ENCODE assay signal across 17 cellular contexts in the genomic region with DNA sequence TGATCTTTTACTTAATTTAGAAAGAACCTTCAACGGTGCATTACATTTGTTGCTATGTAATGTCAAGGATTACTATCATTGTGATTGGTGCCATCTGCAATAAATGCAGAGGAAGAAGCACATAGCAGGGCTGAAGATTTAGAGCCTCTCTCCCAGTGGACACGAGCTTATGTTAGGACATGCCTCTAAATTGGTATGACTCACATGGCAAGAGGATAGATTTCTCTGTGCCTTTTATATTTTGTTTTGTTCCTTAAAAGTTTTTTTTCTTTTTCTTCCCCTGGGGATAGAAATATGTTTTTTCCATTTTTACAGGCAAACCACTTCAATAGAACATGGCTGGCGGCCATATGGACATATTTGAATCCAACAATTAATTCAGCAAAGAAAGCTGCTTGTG.
DNase-seq lines count a peak whose midpoint lies in the region; ATAC-seq and TF ChIP-seq lines count a peak whose summit lies in the region.
"Had no signal": no experiment of that assay in that cellular context is flagged by ENCODE, and none has a peak within 500 bp of the region (broad histone marks: within the 10 kb centered on the region; RNA-seq: fewer than 3 reads in every experiment).

No MANE protein-coding gene starts in this region.

- DNase-seq in AG20443 (ENCODE audit: low spot score) (peak; percentile 23), NCI-H2171 treated with DMSO at 0.1 percent for 48 hours (lab: John Stamatoyannopoulos, UW) (peak; percentile 66), epithelial cell of esophagus (ENCODE audit: low read depth) (peak; percentile 46), skeletal muscle cell (ENCODE audit: low read depth) (peak; percentile 36), GF-D8 (lab: John Stamatoyannopoulos, UW) (no peak), SIG-M5 treated with dmso at 0.1 percent for 504 hours (lab: John Stamatoyannopoulos, UW; ENCODE audit: unreplicated experiment) (no peak), posterior cingulate gyrus (no peak)
- DNase-seq: activated CD4-positive, CD25-positive, alpha-beta regulatory T cell treated with anti-CD3 and anti-CD28 coated beads, Interleukin-2, amount 50 U/mL, for 72 hours; activated naive CD4-positive, alpha-beta T cell treated with anti-CD3 and anti-CD28 coated beads, Interleukin-2, amount 10 ng/mL, durations not matched to agents 7 days and 5 days; activated T-cell treated with anti-CD3 and anti-CD28 coated beads, Interleukin-2, amount 50 U/mL, for 4 hours; CD4-positive, alpha-beta memory T cell; DMS53; KBM-7; MV-4-11; NCI-H187; occipital lobe had no signal

- no peak for TF ChIP-seq CTCF in epithelial cell of esophagus (IDR thresholded peaks at IDR 0.05; ENCODE audit: insufficient read depth, low read depth, low read length, missing control alignments)

- ATAC-seq in GM21447 (IDR thresholded peaks at IDR 0.05; ENCODE audit: unreplicated experiment): no peak
- ATAC-seq: activated T-cell treated with anti-CD3 and anti-CD28 coated beads, Interleukin-2, amount 50 U/mL, for 4 hours had no signal

- intact Hi-C loops in posterior cingulate gyrus (cut with DNase I): no loop called here

- H3K4me3 ChIP-seq in epithelial cell of esophagus (ENCODE audit: low read length) (no peak overlapping the region), skeletal muscle cell (ENCODE audit: low read depth, low read length) (no peak overlapping the region)

Comparison
In these comparisons a context has a peak if more than half of its experiments do, and no peak if none do; other contexts are left out.
1. DNase-seq: peak in AG20443 (single experiment), NCI-H2171 treated with DMSO at 0.1 percent for 48 hours (single experiment), epithelial cell of esophagus (single experiment) and skeletal muscle cell (single experiment); none in GF-D8 (single experiment), SIG-M5 treated with dmso at 0.1 percent for 504 hours (single experiment) and posterior cingulate gyrus (0 of 10).